Comparison of ENCODE assay signal across 8 cellular contexts in genomic region chr6:12012566-12013367, GRCh38. TPM values are rescaled to one million over a fixed set of nuclear protein-coding genes. Genes with fewer than 3 reads are reported as not detected.
DNase-seq lines count a peak whose midpoint lies in the region; ATAC-seq and TF ChIP-seq lines count a peak whose summit lies in the region.

No MANE protein-coding gene starts in this region.

- H3K36me3 Mint-ChIP-seq in activated CD4-positive, alpha-beta T cell treated with anti-CD3 and anti-CD28 coated beads for 36 hours (ENCODE audit: low read depth): peaks cover 57% of the 10 kb centered on the region

- DNase-seq in ACHN (peak; percentile 91), NCI-H2227 (lab: John Stamatoyannopoulos, UW; ENCODE audit: unreplicated experiment) (peak; percentile 88), colonic mucosa (peak; percentile 80), left colon (peak; percentile 78 to 84)
- peak; percentile 90 for DNase-seq in activated CD4-positive, alpha-beta T cell treated with anti-CD3 and anti-CD28 coated beads for 36 hours
- peak; percentile 52 to 59 for DNase-seq in stimulated activated CD4-positive, alpha-beta T cell treated with anti-CD3 and anti-CD28 coated beads, Interleukin-1b, Interleukin-23, amount 100 ng/mL, for 4 hours (ENCODE audit: low read depth in 2 of 2)

- H3K4me3 Mint-ChIP-seq in activated CD4-positive, alpha-beta T cell treated with anti-CD3 and anti-CD28 coated beads for 36 hours: peak overlapping the region; percentile 96

- H3K4me1 ChIP-seq in colonic mucosa: no peaks in the 10 kb centered on the region

- H3K27ac Mint-ChIP-seq in activated CD4-positive, alpha-beta T cell treated with anti-CD3 and anti-CD28 coated beads for 36 hours: peak overlapping the region; percentile 96

- CTCF ChIA-PET in activated CD4-positive, alpha-beta T cell treated with anti-CD3 and anti-CD28 coated beads for 36 hours (lab: Charles Lee): interaction anchor here (0.7 to 1.5 kb wide), 7 partner anchors 9 to 298 kb away, joined by 3 to 5 read pairs (median 3); no protein-coding TSS in a partner anchor

- peak overlapping the region; percentile 96 for H3K27ac ChIP-seq in colonic mucosa

- H3K4me1 Mint-ChIP-seq in activated CD4-positive, alpha-beta T cell treated with anti-CD3 and anti-CD28 coated beads for 36 hours: peaks cover 43% of the 10 kb centered on the region

- POLR2A ChIA-PET in activated CD4-positive, alpha-beta T cell treated with anti-CD3 and anti-CD28 coated beads for 36 hours (lab: Charles Lee): interaction anchor here (0.7 to 2.5 kb wide), 3 partner anchors 43 to 898 kb away, joined by 4 to 11 read pairs (median 5); no protein-coding TSS in a partner anchor

- peak overlapping the region; percentile 55 for H3K4me3 ChIP-seq in colonic mucosa

- in situ Hi-C loops in ACHN (cut with HindIII; ENCODE audit: low pct_ligation_motif_present, low pct_unique_long_range_greater_than_20kb, low sequenced_read_pairs): no loop called here

- ATAC-seq in activated CD4-positive, alpha-beta T cell treated with anti-CD3 and anti-CD28 coated beads for 36 hours: peak; percentile 36
- ATAC-seq in left colon (peak; percentile 21), HG03342 (IDR thresholded peaks at IDR 0.05; ENCODE audit: unreplicated experiment) (no peak)

- peak; percentile 72 for TF ChIP-seq POLR2A in GM19099 (IDR thresholded peaks at IDR 0.05; ENCODE audit: extremely low read depth, insufficient read length, low read depth)

- peaks cover 10% of the 10 kb centered on the region for H3K9me3 Mint-ChIP-seq in activated CD4-positive, alpha-beta T cell treated with anti-CD3 and anti-CD28 coated beads for 36 hours (ENCODE audit: low read depth)

- H3K27me3 Mint-ChIP-seq in activated CD4-positive, alpha-beta T cell treated with anti-CD3 and anti-CD28 coated beads for 36 hours: no peaks in the 10 kb centered on the region

- TF ChIP-seq CTCF in colonic mucosa (IDR thresholded peaks at IDR 0.05): no peak

- no peaks in the 10 kb centered on the region for H3K9me3 ChIP-seq in colonic mucosa

- no peaks in the 10 kb centered on the region for H3K27me3 ChIP-seq in colonic mucosa

- H3K9ac ChIP-seq in colonic mucosa (ENCODE audit: low read depth in 2 of 2, low read length in 2 of 2): peak overlapping the region; percentile 76 to 91

- intact Hi-C loops in activated CD4-positive, alpha-beta T cell treated with anti-CD3 and anti-CD28 coated beads for 36 hours (cut with DNase I, micrococcal nuclease): loop anchor here (2.0 to 10.0 kb wide), 6 partner anchors 280 to 1700 kb away; partner anchors contain the start of genes RANBP9 (in 1 of the 2), SIRT5 (in 1 of the 2), SMIM13 (in 1 of the 2) and TFAP2A (in 1 of the 2)
- intact Hi-C loops in colonic mucosa (cut with DNase I) (no loop called here), left colon (cut with DNase I, micrococcal nuclease) (loop anchor here in 1 of 2 donors (5.0 kb wide), 1 partner anchor 240 kb away; no protein-coding TSS in a partner anchor)

- H3K36me3 ChIP-seq in colonic mucosa: no peaks in the 10 kb centered on the region

RNA-seq across cellular contexts. Expression of gene HIVEP1, which starts 0.7 kb away (rescaled TPM):
- 10 to 100 TPM; 45.9 to 71.6 TPM for total RNA-seq in activated CD4-positive, alpha-beta T cell treated with anti-CD3 and anti-CD28 coated beads for 36 hours
- total RNA-seq in colonic mucosa (10 to 100 TPM; 22.2 to 27.9 TPM), left colon (10 to 100 TPM; 27.2 to 33.3 TPM)
